In genomic region chr15:22917556-22917955, GRCh38 we compare ENCODE assay signal across 1 cellular context.
TF ChIP-seq lines count a peak whose summit lies in the region.

No MANE protein-coding gene starts in this region.

TF ChIP-seq in HCT116, 20 proteins besides CTCF, POLR2A, EP300 and RAD21 (continued from another document):
- no peak for TF ChIP-seq ZBTB33 (IDR thresholded peaks at IDR 0.05; ENCODE audit: extremely low read depth, insufficient replicate concordance, low read length)
- TF ChIP-seq ATF3 (IDR thresholded peaks at IDR 0.05): no peak
- no peak for TF ChIP-seq SRF (IDR thresholded peaks at IDR 0.05; ENCODE audit: low read depth)
- no peak for TF ChIP-seq TCF7L2 (IDR thresholded peaks at IDR 0.05; ENCODE audit: borderline replicate concordance, extremely low read depth, insufficient read depth, insufficient read length)
- TF ChIP-seq CBX3 (IDR thresholded peaks at IDR 0.05; ENCODE audit: low read depth): no peak
